8 cellular contexts compared by ENCODE assay signal in genomic region chr9:4678679-4679267, GRCh38. TPM values are rescaled to one million over a fixed set of nuclear protein-coding genes. Genes with fewer than 3 reads are reported as not detected.
A peak's percentile ranks its signal among the peaks of the same experiment; 100 is the strongest.
DNase-seq lines count a peak whose midpoint lies in the region; ATAC-seq and TF ChIP-seq lines count a peak whose summit lies in the region.

No MANE protein-coding gene starts in this region.

- H3K27ac ChIP-seq in HUES6 (ENCODE audit: low read depth, low read length) (peak overlapping the region; percentile 84), psoas muscle (peak overlapping the region; percentile 96)

- no peaks in the 10 kb centered on the region; the same call in 1 of the 2 replicates for H3K4me1 ChIP-seq in BE2C
- H3K4me1 ChIP-seq in HUES6 (ENCODE audit: control insufficient read depth, insufficient read depth, low read length), result peaks cover 16% of the 10 kb centered on the region
- H3K4me1 ChIP-seq in psoas muscle, result peaks cover 33% of the 10 kb centered on the region

- H3K27me3 Mint-ChIP-seq in T-helper 17 cell (no peaks in the 10 kb centered on the region), type B pancreatic cell (no peaks in the 10 kb centered on the region)

- peaks cover 13% of the 10 kb centered on the region for H3K4me1 Mint-ChIP-seq in T-helper 17 cell
- peaks cover 6% of the 10 kb centered on the region for H3K4me1 Mint-ChIP-seq in type B pancreatic cell (ENCODE audit: unreplicated experiment)

- no peak for TF ChIP-seq CTCF in BE2C (IDR thresholded peaks at IDR 0.05; ENCODE audit: low read depth, low read length)
- TF ChIP-seq CTCF in psoas muscle (IDR thresholded peaks at IDR 0.05), result no peak
- TF ChIP-seq CTCF in type B pancreatic cell (conservative IDR thresholded peaks at IDR 0.05), result no peak

- H3K9me3 ChIP-seq in BE2C, result no peaks in the 10 kb centered on the region
- no peaks in the 10 kb centered on the region for H3K9me3 ChIP-seq in HUES6 (ENCODE audit: control insufficient read depth, insufficient read depth, low read depth, low read length)
- H3K9me3 ChIP-seq in T-helper 17 cell (ENCODE audit: control insufficient read depth, low read length, poor library complexity, severe bottlenecking), result no peaks in the 10 kb centered on the region
- no peaks in the 10 kb centered on the region for H3K9me3 ChIP-seq in psoas muscle

- H3K9ac ChIP-seq in HUES6 (ENCODE audit: low read length), result peak overlapping the region; percentile 78

- H3K27me3 ChIP-seq in BE2C (no peaks in the 10 kb centered on the region), HUES6 (ENCODE audit: control insufficient read depth, insufficient read depth, low read length) (no peaks in the 10 kb centered on the region), psoas muscle (ENCODE audit: insufficient read depth in 3 of 3, low read length in 2 of 3) (no peaks in the 10 kb centered on the region)

- ATAC-seq in GM18517 (IDR thresholded peaks at IDR 0.05; ENCODE audit: unreplicated experiment) (peak; percentile 6), T-helper 17 cell (peak; percentile 31), psoas muscle (no peak)

- peak overlapping the region; percentile 79 for H3K4me3 ChIP-seq in BE2C (ENCODE audit: low read depth, low read length)
- H3K4me3 ChIP-seq in HUES6 (ENCODE audit: low read depth, low read length), result peak overlapping the region; percentile 79
- H3K4me3 ChIP-seq in psoas muscle, result peak overlapping the region; percentile 78

- 1 to 2% (median 1%) methylated on average over 16 of the region's 16 CpGs for WGBS in psoas muscle, 3 donors

- intact Hi-C loops in psoas muscle (cut with DNase I), result no loop called here

- H3K36me3 ChIP-seq in BE2C, result no peaks in the 10 kb centered on the region
- no peaks in the 10 kb centered on the region for H3K36me3 ChIP-seq in HUES6 (ENCODE audit: control insufficient read depth, insufficient read depth, low read length)
- no peaks in the 10 kb centered on the region for H3K36me3 ChIP-seq in psoas muscle (ENCODE audit: insufficient read depth in 1 of 2, low read depth in 1 of 2)

- no peak overlapping the region for H3K27ac Mint-ChIP-seq in T-helper 17 cell
- no peak overlapping the region for H3K27ac Mint-ChIP-seq in type B pancreatic cell

- H3K4me3 Mint-ChIP-seq in T-helper 17 cell (no peak overlapping the region), type B pancreatic cell (no peak overlapping the region)

- no peaks in the 10 kb centered on the region for H3K9me3 Mint-ChIP-seq in type B pancreatic cell

- peaks cover 4% of the 10 kb centered on the region for H3K36me3 Mint-ChIP-seq in T-helper 17 cell (ENCODE audit: low read depth)
- H3K36me3 Mint-ChIP-seq in type B pancreatic cell, result no peaks in the 10 kb centered on the region

- no peak for DNase-seq in BE2C
- no peak for DNase-seq in T-helper 17 cell
- DNase-seq in globus pallidus (ENCODE audit: low spot score), result peak; percentile 60
- DNase-seq in psoas muscle, result no peak
- DNase-seq in type B pancreatic cell (ENCODE audit: extremely low spot score, unreplicated experiment), result no peak
- no peak for DNase-seq in T-helper 9 cell

RNA-seq across cellular contexts. Expression of gene CDC37L1, which starts 0.6 kb away (rescaled TPM):
- polyA plus RNA-seq in BE2C (2012; ENCODE audit: insufficient read depth, insufficient read length, low read depth), result 4.6 TPM
- total RNA-seq in T-helper 17 cell (10 to 100 TPM; 18.2 to 20.1 TPM), psoas muscle (100 to 1,000 TPM in 1 of 4 donors, 10 to 100 TPM in 3; 67.3 to 150 (median 93.0) TPM), type B pancreatic cell (ENCODE audit: low replicate concordance) (13.2 and 13.4 TPM in 2 replicates)
- 100 to 1,000 TPM in 1 of 3 donors, 10 to 100 TPM in 2; 46.7 to 184 (median 58.8) TPM for polyA plus RNA-seq in psoas muscle

RNA-seq across cellular contexts. Expression of gene SPATA6L, which starts 12.5 kb away (rescaled TPM):
- not detected for polyA plus RNA-seq in BE2C (2012; ENCODE audit: insufficient read depth, insufficient read length, low read depth)
- total RNA-seq in T-helper 17 cell, result 1 to 10 TPM; 5.7 to 9.2 TPM
- total RNA-seq in psoas muscle, result under 1 TPM; 0.22 to 0.79 (median 0.47) TPM
- polyA plus RNA-seq in psoas muscle, result under 1 TPM; 0.09 to 0.15 (median 0.12) TPM
- 3.0 and 4.7 TPM in 2 replicates for total RNA-seq in type B pancreatic cell (ENCODE audit: low replicate concordance)

RNA-seq across cellular contexts. Expression of gene PLPP6, which starts 16.7 kb away (rescaled TPM):
- polyA plus RNA-seq in BE2C (2012; ENCODE audit: insufficient read depth, insufficient read length, low read depth), result 14.1 TPM
- total RNA-seq in T-helper 17 cell (1 to 10 TPM; 5.9 to 7.7 TPM), psoas muscle (1 to 10 TPM; 1.1 to 2.3 (median 1.9) TPM), type B pancreatic cell (ENCODE audit: low replicate concordance) (12.2 and 19.5 TPM in 2 replicates)
- polyA plus RNA-seq in psoas muscle, result 1 to 10 TPM in 2 of 3 donors, under 1 TPM in 1; 0.53 to 3.1 (median 1.1) TPM

Comparison
In these comparisons a context has a peak if more than half of its experiments do, and no peak if none do; other contexts are left out.
1. ATAC-seq: peak in GM18517 (single experiment) and T-helper 17 cell (single experiment); none in psoas muscle (0 of 4).
2. Peak in every context shown above with its lines, with median percentiles within 50 percentile points of each other: H3K4me3 ChIP-seq.